Comparison of ENCODE assay signal across 28 cellular contexts in genomic region chr17:41629826-41630670, GRCh38. TPM values are rescaled to one million over a fixed set of nuclear protein-coding genes. Genes with fewer than 3 reads are reported as not detected.
"Had no signal": no experiment of that assay in that cellular context is flagged by ENCODE, and none has a peak within 500 bp of the region (broad histone marks: within the 10 kb centered on the region; RNA-seq: fewer than 3 reads in every experiment).

No MANE protein-coding gene starts in this region.

- H3K9me3 Mint-ChIP-seq: activated CD4-positive, alpha-beta T cell treated with anti-CD3 and anti-CD28 coated beads, Interleukin-2, amount 10 ng/mL, durations not matched to agents 24 days and 14 days; activated CD8-positive, alpha-beta T cell treated with anti-CD3 and anti-CD28 coated beads for 36 hours; activated naive CD4-positive, alpha-beta T cell treated with anti-CD3 and anti-CD28 coated beads, Interleukin-2, amount 10 ng/mL, durations not matched to agents 7 days and 5 days; activated naive CD8-positive, alpha-beta T cell treated with anti-CD3 and anti-CD28 coated beads, Interleukin-2, amount 50 U/mL, for 24 hours; stimulated activated naive B cell treated with anti-CD40 and anti-IgM and Interleukin-4, amounts not matched to agents 10 μg/mL and 1 μg/mL and 100 μg/mL, for 72 hours had no signal

- H3K4me1 ChIP-seq: right lobe of liver had no signal

- H3K27me3 ChIP-seq: right lobe of liver had no signal

- ATAC-seq: activated CD4-positive, CD25-positive, alpha-beta regulatory T cell treated with anti-CD3 and anti-CD28 coated beads, Interleukin-2, amount 50 U/mL, for 24 hours; activated CD8-positive, alpha-beta memory T cell treated with anti-CD3 and anti-CD28 coated beads, Interleukin-2, amount 10 ng/mL, durations not matched to agents 7 days and 5 days; activated CD8-positive, alpha-beta T cell treated with anti-CD3 and anti-CD28 coated beads for 36 hours; activated naive CD8-positive, alpha-beta T cell treated with anti-CD3 and anti-CD28 coated beads, Interleukin-2, amount 50 U/mL, for 24 hours; mucosa of descending colon; right lobe of liver; stimulated activated naive B cell treated with anti-CD40 and anti-IgM and Interleukin-4, amounts not matched to agents 10 μg/mL and 1 μg/mL and 100 μg/mL, for 72 hours; T-helper 17 cell had no signal

- H3K4me2 ChIP-seq: smooth muscle cell had no signal

- H3K9me3 ChIP-seq: mucosa of descending colon, right lobe of liver, transverse colon had no signal

- H3K4me3 ChIP-seq: mucosa of descending colon, right lobe of liver, smooth muscle cell, transverse colon had no signal

- DNase-seq: activated CD4-positive, alpha-beta T cell treated with anti-CD3 and anti-CD28 coated beads, Interleukin-2, amount 10 ng/mL, durations not matched to agents 24 days and 14 days; activated CD8-positive, alpha-beta memory T cell treated with anti-CD3 and anti-CD28 coated beads, Interleukin-2, amount 10 ng/mL, durations not matched to agents 7 days and 5 days; activated CD8-positive, alpha-beta T cell treated with anti-CD3 and anti-CD28 coated beads for 36 hours; activated effector memory CD4-positive, alpha-beta T cell treated with anti-CD3 and anti-CD28 coated beads, Interleukin-2, amount 50 U/mL, for 16 hours; activated naive CD4-positive, alpha-beta T cell treated with anti-CD3 and anti-CD28 coated beads, Interleukin-2, amount 10 ng/mL, durations not matched to agents 7 days and 5 days; activated naive CD8-positive, alpha-beta T cell treated with anti-CD3 and anti-CD28 coated beads, Interleukin-2, amount 50 U/mL, for 24 hours; activated T-cell treated with anti-CD3 and anti-CD28 coated beads for 4 hours; foreskin fibroblast; kidney glomerular epithelial cell; mesenchymal stem cell; occipital lobe; right lobe of liver; stimulated activated CD4-positive, alpha-beta T cell treated with anti-CD3 and anti-CD28 coated beads, Interleukin-2, amount 100 ng/mL, for 48 hours; stimulated activated CD8-positive, alpha-beta memory T cell treated with anti-CD3 and anti-CD28 coated beads, Interleukin-4, amount 100 ng/mL, for 48 hours; stimulated activated naive B cell treated with anti-CD40 and anti-IgM and Interleukin-4, amounts not matched to agents 10 μg/mL and 1 μg/mL and 100 μg/mL, for 72 hours; T-helper 17 cell; transverse colon had no signal

- H3K4me3 Mint-ChIP-seq: activated CD4-positive, alpha-beta T cell treated with anti-CD3 and anti-CD28 coated beads, Interleukin-2, amount 10 ng/mL, durations not matched to agents 24 days and 14 days; activated CD8-positive, alpha-beta memory T cell treated with anti-CD3 and anti-CD28 coated beads, Interleukin-2, amount 10 ng/mL, durations not matched to agents 7 days and 5 days; activated CD8-positive, alpha-beta T cell treated with anti-CD3 and anti-CD28 coated beads for 36 hours; activated naive CD4-positive, alpha-beta T cell treated with anti-CD3 and anti-CD28 coated beads, Interleukin-2, amount 10 ng/mL, durations not matched to agents 7 days and 5 days; activated naive CD8-positive, alpha-beta T cell treated with anti-CD3 and anti-CD28 coated beads, Interleukin-2, amount 50 U/mL, for 24 hours; stimulated activated naive B cell treated with anti-CD40 and anti-IgM and Interleukin-4, amounts not matched to agents 10 μg/mL and 1 μg/mL and 100 μg/mL, for 72 hours; T-helper 17 cell had no signal

- H3K4me1 Mint-ChIP-seq: activated CD4-positive, alpha-beta T cell treated with anti-CD3 and anti-CD28 coated beads, Interleukin-2, amount 10 ng/mL, durations not matched to agents 24 days and 14 days; activated CD8-positive, alpha-beta memory T cell treated with anti-CD3 and anti-CD28 coated beads, Interleukin-2, amount 10 ng/mL, durations not matched to agents 7 days and 5 days; activated naive CD4-positive, alpha-beta T cell treated with anti-CD3 and anti-CD28 coated beads, Interleukin-2, amount 10 ng/mL, durations not matched to agents 7 days and 5 days; activated naive CD8-positive, alpha-beta T cell treated with anti-CD3 and anti-CD28 coated beads, Interleukin-2, amount 50 U/mL, for 24 hours; stimulated activated naive B cell treated with anti-CD40 and anti-IgM and Interleukin-4, amounts not matched to agents 10 μg/mL and 1 μg/mL and 100 μg/mL, for 72 hours had no signal

- H3K27ac ChIP-seq: right lobe of liver, transverse colon, VCaP had no signal

- H3K36me3 ChIP-seq: right lobe of liver, transverse colon had no signal

- H3K27me3 Mint-ChIP-seq: activated CD4-positive, alpha-beta T cell treated with anti-CD3 and anti-CD28 coated beads, Interleukin-2, amount 10 ng/mL, durations not matched to agents 24 days and 14 days; activated CD8-positive, alpha-beta memory T cell treated with anti-CD3 and anti-CD28 coated beads, Interleukin-2, amount 10 ng/mL, durations not matched to agents 7 days and 5 days; activated CD8-positive, alpha-beta T cell treated with anti-CD3 and anti-CD28 coated beads for 36 hours; activated naive CD4-positive, alpha-beta T cell treated with anti-CD3 and anti-CD28 coated beads, Interleukin-2, amount 10 ng/mL, durations not matched to agents 7 days and 5 days had no signal

- H3K27ac Mint-ChIP-seq: activated CD4-positive, alpha-beta T cell treated with anti-CD3 and anti-CD28 coated beads, Interleukin-2, amount 10 ng/mL, durations not matched to agents 24 days and 14 days; activated CD8-positive, alpha-beta memory T cell treated with anti-CD3 and anti-CD28 coated beads, Interleukin-2, amount 10 ng/mL, durations not matched to agents 7 days and 5 days; activated CD8-positive, alpha-beta T cell treated with anti-CD3 and anti-CD28 coated beads for 36 hours; activated naive CD4-positive, alpha-beta T cell treated with anti-CD3 and anti-CD28 coated beads, Interleukin-2, amount 10 ng/mL, durations not matched to agents 7 days and 5 days; activated naive CD8-positive, alpha-beta T cell treated with anti-CD3 and anti-CD28 coated beads, Interleukin-2, amount 50 U/mL, for 24 hours; stimulated activated naive B cell treated with anti-CD40 and anti-IgM and Interleukin-4, amounts not matched to agents 10 μg/mL and 1 μg/mL and 100 μg/mL, for 72 hours; T-helper 17 cell had no signal

- H3K36me3 Mint-ChIP-seq: activated CD8-positive, alpha-beta memory T cell treated with anti-CD3 and anti-CD28 coated beads, Interleukin-2, amount 10 ng/mL, durations not matched to agents 7 days and 5 days; activated naive CD4-positive, alpha-beta T cell treated with anti-CD3 and anti-CD28 coated beads, Interleukin-2, amount 10 ng/mL, durations not matched to agents 7 days and 5 days; stimulated activated naive B cell treated with anti-CD40 and anti-IgM and Interleukin-4, amounts not matched to agents 10 μg/mL and 1 μg/mL and 100 μg/mL, for 72 hours had no signal

RNA-seq across cellular contexts. Expression of gene KRT17, which starts 5.7 kb away (rescaled TPM):
- total RNA-seq: activated CD4-positive, alpha-beta T cell treated with anti-CD3 and anti-CD28 coated beads, Interleukin-2, amount 10 ng/mL, durations not matched to agents 24 days and 14 days; activated CD8-positive, alpha-beta T cell treated with anti-CD3 and anti-CD28 coated beads for 36 hours; liver; right lobe of liver; T-helper 17 cell had no signal
- polyA plus RNA-seq: neural cell had no signal

RNA-seq across cellular contexts. Expression of gene KRT16, which starts 17.5 kb away (rescaled TPM):
- total RNA-seq: activated CD4-positive, alpha-beta T cell treated with anti-CD3 and anti-CD28 coated beads, Interleukin-2, amount 10 ng/mL, durations not matched to agents 24 days and 14 days; activated CD8-positive, alpha-beta memory T cell treated with anti-CD3 and anti-CD28 coated beads, Interleukin-2, amount 10 ng/mL, durations not matched to agents 7 days and 5 days; activated CD8-positive, alpha-beta T cell treated with anti-CD3 and anti-CD28 coated beads for 36 hours; cerebellum; fibroblast of lung; glomerular endothelial cell; liver; mucosa of descending colon; occipital lobe; right lobe of liver; T-helper 17 cell had no signal
- polyA plus RNA-seq: liver, neural cell had no signal

RNA-seq across cellular contexts. Expression of gene KRT14, which starts 43.4 kb away (rescaled TPM):
- total RNA-seq: activated CD4-positive, alpha-beta T cell treated with anti-CD3 and anti-CD28 coated beads, Interleukin-2, amount 10 ng/mL, durations not matched to agents 24 days and 14 days; activated CD8-positive, alpha-beta memory T cell treated with anti-CD3 and anti-CD28 coated beads, Interleukin-2, amount 10 ng/mL, durations not matched to agents 7 days and 5 days; activated CD8-positive, alpha-beta T cell treated with anti-CD3 and anti-CD28 coated beads for 36 hours; cerebellum; epithelial cell of proximal tubule; fibroblast of lung; glomerular endothelial cell; liver; T-helper 17 cell had no signal
- polyA plus RNA-seq: liver, neural cell had no signal

RNA-seq across cellular contexts. Expression of gene KRT9, which starts 58.2 kb away (rescaled TPM):
- total RNA-seq: activated CD4-positive, alpha-beta T cell treated with anti-CD3 and anti-CD28 coated beads, Interleukin-2, amount 10 ng/mL, durations not matched to agents 24 days and 14 days; activated CD8-positive, alpha-beta memory T cell treated with anti-CD3 and anti-CD28 coated beads, Interleukin-2, amount 10 ng/mL, durations not matched to agents 7 days and 5 days; activated CD8-positive, alpha-beta T cell treated with anti-CD3 and anti-CD28 coated beads for 36 hours; cerebellum; epithelial cell of proximal tubule; fibroblast of lung; glomerular endothelial cell; liver; mucosa of descending colon; occipital lobe; right lobe of liver; T-helper 17 cell; temporal lobe; transverse colon had no signal
- polyA plus RNA-seq: fibroblast of lung, liver, neural cell, smooth muscle cell had no signal
